In the genomic region with DNA sequence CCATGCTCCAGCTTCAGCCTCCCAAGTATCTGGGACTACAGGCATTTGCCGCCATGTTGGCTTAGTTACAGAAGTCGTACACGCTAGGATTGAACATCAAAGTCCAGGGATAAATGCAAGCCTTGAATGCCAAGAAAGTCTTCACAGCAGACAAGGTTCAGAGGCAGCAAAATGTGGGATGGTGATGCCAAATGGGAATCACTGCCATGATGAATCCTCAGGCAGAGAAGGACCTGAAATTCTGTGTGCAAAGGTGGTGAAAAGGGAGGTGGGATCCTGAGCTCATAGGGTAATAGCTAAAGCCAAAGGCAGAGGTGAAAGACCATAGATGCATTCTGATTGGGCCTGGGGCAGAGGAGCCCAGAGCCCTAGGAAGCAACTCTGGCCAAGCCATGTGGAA, we compare ENCODE assay signal across 35 cellular contexts.
"Had no signal": no experiment of that assay in that cellular context is flagged by ENCODE, and none has a peak within 500 bp of the region (broad histone marks: within the 10 kb centered on the region; RNA-seq: fewer than 3 reads in every experiment).

No MANE protein-coding gene starts in this region.

- H3K27me3 ChIP-seq: MG63 had no signal

- H3K27ac ChIP-seq: KMS-11 had no signal

- H3K4me3 ChIP-seq: MG63 had no signal

- H3K36me3 ChIP-seq: MG63 had no signal

- H3K9me3 ChIP-seq: MG63 had no signal

- H3K4me2 ChIP-seq: KMS-11 had no signal

- DNase-seq: Karpas-422, Kasumi-1, MG63, MM.1S, MV-4-11, NCI-H1048, NCI-H1092, NCI-H1092 treated with DMSO at 0.1 percent for 48 hours, NCI-H1105, NCI-H1105 treated with DMSO at 0.1 percent for 48 hours, NCI-H1417, NCI-H1417 treated with DMSO at 0.1 percent for 48 hours, NCI-H1436, NCI-H1436 treated with DMSO at 0.1 percent for 48 hours, NCI-H146, NCI-H1694, NCI-H1694 treated with DMSO at 0.1 percent for 48 hours, NCI-H187, NCI-H187 treated with DMSO at 0.1 percent for 48 hours, NCI-H1930, NCI-H2029, NCI-H2029 treated with DMSO at 0.1 percent for 48 hours, NCI-H2081 treated with DMSO at 0.1 percent for 48 hours, NCI-H2107, NCI-H2171, NCI-H2171 treated with DMSO at 0.1 percent for 48 hours, NCI-H2227 treated with DMSO at 0.1 percent for 48 hours, NCI-H226, NCI-H345, NCI-H446, NCI-H446 treated with DMSO at 0.1 percent for 48 hours, NCI-H510A, NCI-H510A treated with DMSO at 0.1 percent for 48 hours, NCI-H524 had no signal
